12 cellular contexts compared by ENCODE assay signal in genomic region chr15:77541421-77542181, GRCh38.
DNase-seq lines count a peak whose midpoint lies in the region; ATAC-seq, FAIRE-seq and TF ChIP-seq lines count a peak whose summit lies in the region.
"Had no signal": no experiment of that assay in that cellular context is flagged by ENCODE, and none has a peak within 500 bp of the region (broad histone marks: within the 10 kb centered on the region; RNA-seq: fewer than 3 reads in every experiment).

No MANE protein-coding gene starts in this region.

- H3K9me2 ChIP-seq in GM23338 (ENCODE audit: insufficient read depth), result peaks cover 9% of the 10 kb centered on the region; the same call in 1 of the 2 replicates

- H3K4me1 Mint-ChIP-seq in GM23338, result peaks cover 54% of the 10 kb centered on the region

- peak overlapping the region; percentile 76; the same call in 1 of the 2 replicates for H2AFZ ChIP-seq in GM23338
- H2AFZ ChIP-seq in K562 (ENCODE audit: low read depth, low read length), result peak overlapping the region; percentile 47

- no TSS peak for BruUV-seq in K562 (replicated peaks; lab: Mats Ljungman, UMichigan)

- H3K4me3 ChIP-seq in GM23338 (no peak overlapping the region), K562 (no peak overlapping the region), kidney (ENCODE audit: low read length in 2 of 2) (no peak overlapping the region)

- H3K9me3 ChIP-seq in K562 (replicated peaks; ENCODE audit: control insufficient read depth, insufficient read depth, low read depth, low read length) (no peaks in the 10 kb centered on the region), kidney (ENCODE audit: control insufficient read depth in 1 of 2, low read length in 2 of 2) (no peaks in the 10 kb centered on the region)
- H3K9me3 ChIP-seq: Caco-2 had no signal

- H3K9ac ChIP-seq in K562 (ENCODE audit: insufficient read depth in 1 of 2, low read depth in 2 of 2, low read length in 2 of 2) (peak overlapping the region in 1 of 2 experiments; percentile 77; a peak in 2 of 4 replicates), kidney (ENCODE audit: low read length in 2 of 2) (no peak overlapping the region)

- H3K27ac Mint-ChIP-seq in GM23338, result no peak overlapping the region
- H3K27ac Mint-ChIP-seq: progenitor cell of endocrine pancreas had no signal

- no peaks in the 10 kb centered on the region for H3K36me3 Mint-ChIP-seq in GM23338 (ENCODE audit: low read depth)

- POLR2A ChIA-PET in K562 (lab: Yijun Ruan, JAX), result interaction anchor here (0.5 to 0.9 kb wide), 5 partner anchors 13 to 512 kb away, joined by 3 to 4 read pairs (median 3); no protein-coding TSS in a partner anchor

- CTCF ChIA-PET in K562 (lab: Yijun Ruan, JAX; ENCODE audit: low intra/inter-chr PET ratio), result no interaction called here

- no peaks in the 10 kb centered on the region for H3K36me3 ChIP-seq in GM23338 (ENCODE audit: insufficient read depth)
- no peaks in the 10 kb centered on the region for H3K36me3 ChIP-seq in K562 (ENCODE audit: control insufficient read depth, insufficient read depth, low read length)
- no peaks in the 10 kb centered on the region for H3K36me3 ChIP-seq in kidney (ENCODE audit: control insufficient read depth in 1 of 2, insufficient read depth in 2 of 2, low read length in 2 of 2)

- intact Hi-C loops in K562 (cut with micrococcal nuclease), result loop anchor here (2.0 kb wide), 2 partner anchors 355 to 423 kb away; no protein-coding TSS in a partner anchor
- intact Hi-C loops in left ventricle myocardium superior (cut with micrococcal nuclease), result loop anchor here (2.0 to 5.0 kb wide), 2 partner anchors 354 to 423 kb away; no protein-coding TSS in a partner anchor
- intact Hi-C loops in kidney (cut with DNase I), result loop anchor here (5.0 to 10.0 kb wide), 2 partner anchors 427 to 519 kb away; no protein-coding TSS in a partner anchor

- H3K4me2 ChIP-seq in GM23338 (no peak overlapping the region), K562 (ENCODE audit: insufficient read depth, low read length) (peak overlapping the region; percentile 12; the same call in 1 of the 2 replicates)

- FAIRE-seq in K562 (lab: Jason Lieb, UNC), result no peak
- no peak for FAIRE-seq in kidney (lab: Jason Lieb, UNC)
- FAIRE-seq: astrocyte had no signal

- peaks cover 16% of the 10 kb centered on the region for H3K27me3 Mint-ChIP-seq in GM23338 (ENCODE audit: insufficient read depth, low read depth, poor library complexity)

- DNase-seq in GM23338 (ENCODE audit: low spot score) (peak; percentile 61), K562 (ENCODE audit: extremely low read depth in 1 of 4, low spot score in 3 of 4) (no peak), left ventricle myocardium superior (peak; percentile 66), pons (ENCODE audit: low spot score) (peak; percentile 55), kidney (no peak), SW 1271 (lab: John Stamatoyannopoulos, UW) (no peak), cortex of kidney (lab: John Stamatoyannopoulos, UW) (no peak)
- DNase-seq: activated CD4-positive, alpha-beta T cell treated with anti-CD3 and anti-CD28 coated beads, Interleukin-2, amount 50 U/mL, for 48 hours; Caco-2 had no signal

- TF ChIP-seq POLR2A in K562 (conservative IDR thresholded peaks at IDR 0.05), result no peak

- no peak for TF ChIP-seq RAD21 in K562 (CRISPR knock-in tag; conservative IDR thresholded peaks at IDR 0.05 in 1 of 2, IDR thresholded peaks at IDR 0.05 in 1 of 2)

- in situ Hi-C loops in K562 (cut with MboI), result loop anchor here (5.0 kb wide), 1 partner anchor 514 kb away; no protein-coding TSS in a partner anchor

- WGBS in K562 (ENCODE audit: insufficient coverage, low coverage, missing lambda C conversion rate), result 40% methylated on average over 11 of the region's 13 CpGs

- H3K27ac ChIP-seq in GM23338 (ENCODE audit: low read depth) (no peak overlapping the region), K562 (ENCODE audit: extremely low read depth, low read depth, low read length) (no peak overlapping the region), kidney (ENCODE audit: low read depth in 2 of 2, low read length in 2 of 2) (no peak overlapping the region)

- peaks cover 40% of the 10 kb centered on the region for H3K4me1 ChIP-seq in GM23338 (ENCODE audit: insufficient read depth)
- peaks cover 0 to 22% of the 10 kb centered on the region in 2 experiments; a peak in 4 of 5 replicates for H3K4me1 ChIP-seq in K562 (replicated peaks in 1 of 2; ENCODE audit: control insufficient read depth in 2 of 2, insufficient read depth in 2 of 2, low read length in 2 of 2)
- peaks cover 3 to 5% of the 10 kb centered on the region in 2 donors for H3K4me1 ChIP-seq in kidney (ENCODE audit: control insufficient read depth in 1 of 2, insufficient read depth in 1 of 2, low read depth in 1 of 2, low read length in 2 of 2)

- H3K9me3 Mint-ChIP-seq in GM23338, result no peaks in the 10 kb centered on the region

- H4K20me1 ChIP-seq in GM23338 (replicated peaks; ENCODE audit: insufficient read depth) (no peaks in the 10 kb centered on the region), K562 (replicated peaks; ENCODE audit: control insufficient read depth, insufficient read depth, low read length) (no peaks in the 10 kb centered on the region)

- TF ChIP-seq EP300 in K562 (IDR thresholded peaks at IDR 0.05; ENCODE audit: low read length), result no peak

- TF ChIP-seq CTCF in GM23338 (conservative IDR thresholded peaks at IDR 0.05; ENCODE audit: low read depth in 2 of 2) (no peak), K562 (IDR thresholded peaks at IDR 0.05 in 2 of 3, conservative IDR thresholded peaks at IDR 0.05 in 1 of 3; ENCODE audit: insufficient read depth in 2 of 3, low read depth in 1 of 3, low read length in 3 of 3) (no peak), kidney (IDR thresholded peaks at IDR 0.05; ENCODE audit: borderline replicate concordance, extremely low read depth, insufficient read depth) (no peak)

- no peak overlapping the region for H3K4me3 Mint-ChIP-seq in GM23338

- H3K79me2 ChIP-seq in GM23338 (replicated peaks; ENCODE audit: insufficient read depth), result no peaks in the 10 kb centered on the region
- H3K79me2 ChIP-seq in K562 (ENCODE audit: control insufficient read depth, insufficient read depth, low read length), result no peaks in the 10 kb centered on the region

- H3K9me1 ChIP-seq in K562 (ENCODE audit: control insufficient read depth, insufficient read depth, low read length), result no peaks in the 10 kb centered on the region

- no peaks in the 10 kb centered on the region for H3K27me3 ChIP-seq in GM23338 (ENCODE audit: insufficient read depth)
- no peaks in the 10 kb centered on the region for H3K27me3 ChIP-seq in K562 (ENCODE audit: control insufficient read depth in 2 of 2, insufficient read depth in 2 of 2, low read length in 2 of 2)

- ATAC-seq in GM23338 (peak; percentile 7), K562 (no peak), left ventricle myocardium superior (peak; percentile 34), HG03175 (IDR thresholded peaks at IDR 0.05; ENCODE audit: unreplicated experiment) (no peak)

- H3F3A ChIP-seq in GM23338 (replicated peaks; ENCODE audit: low read depth), result peaks cover 28% of the 10 kb centered on the region

TF ChIP-seq in GM23338, 12 proteins besides CTCF, POLR2A, EP300 and RAD21 (continues in another document):
- no peak for TF ChIP-seq CREB1 (CRISPR knock-in tag; IDR thresholded peaks at IDR 0.05; ENCODE audit: low read depth)
- no peak for TF ChIP-seq EZH2phosphoT487 (IDR thresholded peaks at IDR 0.05; ENCODE audit: unreplicated experiment)

TF ChIP-seq in K562, 482 proteins besides CTCF, POLR2A, EP300 and RAD21:
- TF ChIP-seq POLR2H (tag; IDR thresholded peaks at IDR 0.05; ENCODE audit: low read depth), result no peak
- TF ChIP-seq RFX1 (IDR thresholded peaks at IDR 0.05), result peak; percentile 85
TF ChIP-seq in K562: peak in this region for 1.

Comparison
In these comparisons a context has a peak if more than half of its experiments do, and no peak if none do; other contexts are left out.
1. ATAC-seq: peak in GM23338 (single experiment) and left ventricle myocardium superior (single experiment); none in K562 (single experiment) and HG03175 (single experiment).
2. DNase-seq: peak in GM23338 (single experiment), left ventricle myocardium superior (single experiment) and pons (single experiment); none in K562 (0 of 4), kidney (single experiment), SW 1271 (0 of 2) and cortex of kidney (single experiment).